In genomic region chr10:11631890-11632587, GRCh38 we compare ENCODE assay signal across 1 cellular context.
TF ChIP-seq lines count a peak whose summit lies in the region.

No MANE protein-coding gene starts in this region.

TF ChIP-seq in GM23338, 12 proteins besides CTCF, POLR2A, EP300 and RAD21 (continued from another document):
- TF ChIP-seq ZNF462 (CRISPR knock-in tag; IDR thresholded peaks at IDR 0.05) (no peak), NANOG (IDR thresholded peaks at IDR 0.05; ENCODE audit: borderline replicate concordance) (no peak)
TF ChIP-seq in GM23338: peak in this region for 0.
